In genomic region chr3:4823385-4823784, GRCh38 we compare ENCODE assay signal across 1 cellular context.
TF ChIP-seq lines count a peak whose summit lies in the region.

No MANE protein-coding gene starts in this region.

TF ChIP-seq in GM12878, 131 proteins besides CTCF, POLR2A, EP300 and RAD21 (continued from another document):
- no peak for TF ChIP-seq BCL3 (IDR thresholded peaks at IDR 0.05; ENCODE audit: borderline replicate concordance, insufficient read depth, low read depth, low read length, poor library complexity, severe bottlenecking)
